Comparison of ENCODE assay signal across 10 cellular contexts in the genomic region with DNA sequence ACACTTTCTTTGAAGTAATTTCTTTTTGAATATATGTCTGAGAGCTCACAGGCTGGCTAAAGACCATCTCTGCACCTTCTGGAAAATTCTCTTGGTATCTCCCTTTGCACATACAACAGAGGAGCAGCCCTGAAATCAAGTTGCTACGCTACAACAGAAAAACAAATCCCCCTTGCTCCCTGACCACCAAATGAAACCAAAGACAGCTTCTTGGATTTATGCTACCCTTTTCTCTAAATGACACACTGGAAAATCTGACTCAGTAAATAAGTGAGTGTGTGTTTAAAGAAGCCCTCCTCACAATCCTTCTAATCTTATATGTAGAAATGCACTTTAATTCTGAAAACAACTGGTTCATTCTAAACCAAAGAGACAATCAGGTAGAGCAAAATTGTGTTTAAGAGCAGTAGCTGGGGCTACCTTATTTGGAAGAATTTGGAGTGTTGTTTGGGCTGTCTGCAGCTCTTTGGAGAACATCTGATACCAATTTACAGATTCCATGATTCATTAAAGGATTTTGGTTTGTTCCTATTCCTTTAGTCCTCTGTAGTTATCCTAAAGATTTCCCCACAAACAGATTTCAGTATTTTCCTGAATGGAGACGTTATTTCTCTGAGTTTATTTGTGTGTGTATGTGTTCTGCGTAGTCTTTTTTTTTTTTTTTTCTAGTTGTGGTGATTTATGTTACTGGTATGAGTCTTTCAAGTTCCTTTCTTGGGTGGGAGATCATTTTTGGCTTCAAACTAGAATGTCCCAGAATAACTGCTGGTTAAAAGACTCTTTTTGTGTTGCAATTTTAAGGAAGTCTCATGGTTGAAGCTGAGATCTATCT. TPM values are rescaled to one million over a fixed set of nuclear protein-coding genes. Genes with fewer than 3 reads are reported as not detected.
DNase-seq lines count a peak whose midpoint lies in the region; ATAC-seq and TF ChIP-seq lines count a peak whose summit lies in the region.
"Had no signal": no experiment of that assay in that cellular context is flagged by ENCODE, and none has a peak within 500 bp of the region (broad histone marks: within the 10 kb centered on the region; RNA-seq: fewer than 3 reads in every experiment).

No MANE protein-coding gene starts in this region.

- no peaks in the 10 kb centered on the region for H3K27me3 ChIP-seq in mesendoderm (ENCODE audit: insufficient read depth, low read length, poor library complexity)

- no peak overlapping the region for H3K4me3 Mint-ChIP-seq in activated naive CD8-positive, alpha-beta T cell
- H3K4me3 Mint-ChIP-seq: activated naive CD4-positive, alpha-beta T cell treated with anti-CD3 and anti-CD28 coated beads, Interleukin-2, amount 10 ng/mL, durations not matched to agents 7 days and 5 days had no signal

- H3K9me3 Mint-ChIP-seq in activated naive CD8-positive, alpha-beta T cell (ENCODE audit: low read depth): peaks cover 10% of the 10 kb centered on the region

- peaks cover 2% of the 10 kb centered on the region for H3K36me3 Mint-ChIP-seq in activated naive CD8-positive, alpha-beta T cell
- H3K36me3 Mint-ChIP-seq: activated naive CD4-positive, alpha-beta T cell treated with anti-CD3 and anti-CD28 coated beads, Interleukin-2, amount 10 ng/mL, durations not matched to agents 7 days and 5 days had no signal

- no peak overlapping the region for H3K4ac ChIP-seq in mesendoderm (ENCODE audit: low read depth, low read length)

- H3K4me3 ChIP-seq in HFF-Myc (replicated peaks; ENCODE audit: low read depth, low read length): no peak overlapping the region
- H3K4me3 ChIP-seq in mesendoderm (ENCODE audit: low read length): no peak overlapping the region

- no peak overlapping the region for H2BK5ac ChIP-seq in mesendoderm (ENCODE audit: low read length)

- no peak overlapping the region for H2AK5ac ChIP-seq in mesendoderm (ENCODE audit: low read length)

- H3K56ac ChIP-seq in mesendoderm (ENCODE audit: low read length): no peak overlapping the region

- H3K27ac ChIP-seq in mesendoderm (ENCODE audit: low read depth, low read length): no peak overlapping the region

- H3K79me2 ChIP-seq in mesendoderm (ENCODE audit: control insufficient read depth, insufficient read depth, low read length): no peaks in the 10 kb centered on the region

- no peak overlapping the region for H4K8ac ChIP-seq in mesendoderm (ENCODE audit: low read depth, low read length)

- H3K27me3 Mint-ChIP-seq in activated naive CD8-positive, alpha-beta T cell: peaks cover 7% of the 10 kb centered on the region

- peaks cover 11% of the 10 kb centered on the region for H3K4me1 Mint-ChIP-seq in activated naive CD8-positive, alpha-beta T cell (ENCODE audit: low read depth)

- H3K4me2 ChIP-seq in mesendoderm (ENCODE audit: low read length): no peak overlapping the region

- no peaks in the 10 kb centered on the region for H3K79me1 ChIP-seq in mesendoderm (ENCODE audit: low read length)

- H3K9ac ChIP-seq in mesendoderm (ENCODE audit: low read length): no peak overlapping the region

- H2BK15ac ChIP-seq in mesendoderm (replicated peaks; ENCODE audit: low read depth): no peak overlapping the region

- H3K4me1 ChIP-seq in mesendoderm (ENCODE audit: control insufficient read depth, low read depth, low read length): peaks cover 2% of the 10 kb centered on the region

- no peak overlapping the region for H3K18ac ChIP-seq in mesendoderm (ENCODE audit: low read length)

- ATAC-seq in HG02840 (IDR thresholded peaks at IDR 0.05; ENCODE audit: low FRiP score, unreplicated experiment) (no peak), left lobe of liver (no peak)

- DNase-seq in AG09319 (ENCODE audit: extremely low read depth, low read depth) (peak; percentile 65), HFF-Myc (ENCODE audit: extremely low read depth, low read depth) (peak; percentile 62), mesendoderm (peak; percentile 47), DMS114 treated with DMSO at 0.1 percent for 48 hours (lab: John Stamatoyannopoulos, UW; ENCODE audit: unreplicated experiment) (no peak), DMS53 (lab: John Stamatoyannopoulos, UW) (no peak), left lobe of liver (ENCODE audit: low spot score) (no peak)
- DNase-seq: activated naive CD4-positive, alpha-beta T cell treated with anti-CD3 and anti-CD28 coated beads, Interleukin-2, amount 10 ng/mL, durations not matched to agents 7 days and 5 days; NCI-H1930 had no signal

- TF ChIP-seq CTCF in AG09319 (IDR thresholded peaks at IDR 0.05; ENCODE audit: low read depth, low read length) (no peak), HFF-Myc (IDR thresholded peaks at IDR 0.05; ENCODE audit: low read depth, low read length, missing control alignments) (no peak)

- no peaks in the 10 kb centered on the region for H3K36me3 ChIP-seq in mesendoderm (ENCODE audit: control insufficient read depth, insufficient read depth, low read length)

- no peak overlapping the region for H4K5ac ChIP-seq in mesendoderm (ENCODE audit: low read length)

- no CpG with 5 or more reads among the region's 3 CpGs for WGBS in mesendoderm (ENCODE audit: extremely low coverage, insufficient coverage, low lambda C conversion rate)

- peak overlapping the region; percentile 25 for H3K27ac Mint-ChIP-seq in activated naive CD8-positive, alpha-beta T cell
- H3K27ac Mint-ChIP-seq: activated naive CD4-positive, alpha-beta T cell treated with anti-CD3 and anti-CD28 coated beads, Interleukin-2, amount 10 ng/mL, durations not matched to agents 7 days and 5 days had no signal

- H3K23ac ChIP-seq in mesendoderm (ENCODE audit: low read length): no peak overlapping the region

- H2BK120ac ChIP-seq in mesendoderm (ENCODE audit: low read depth, low read length): no peak overlapping the region

RNA-seq across cellular contexts. Expression of gene UTRN, which starts 36.4 kb away (rescaled TPM):
- polyA plus RNA-seq in mesendoderm (2013, experiment 1 of 2): 27.5 TPM
- 28.9 TPM for polyA plus RNA-seq in mesendoderm (2013, experiment 2 of 2)
- 29.2 TPM for total RNA-seq in left lobe of liver

Comparison
In these comparisons a context has a peak if more than half of its experiments do, and no peak if none do; other contexts are left out.
1. DNase-seq: peak in AG09319 (single experiment), HFF-Myc (single experiment) and mesendoderm (single experiment); none in DMS114 treated with DMSO at 0.1 percent for 48 hours (single experiment), DMS53 (single experiment) and left lobe of liver (single experiment).